ENCODE assay signal across 8 cellular contexts in the genomic region with DNA sequence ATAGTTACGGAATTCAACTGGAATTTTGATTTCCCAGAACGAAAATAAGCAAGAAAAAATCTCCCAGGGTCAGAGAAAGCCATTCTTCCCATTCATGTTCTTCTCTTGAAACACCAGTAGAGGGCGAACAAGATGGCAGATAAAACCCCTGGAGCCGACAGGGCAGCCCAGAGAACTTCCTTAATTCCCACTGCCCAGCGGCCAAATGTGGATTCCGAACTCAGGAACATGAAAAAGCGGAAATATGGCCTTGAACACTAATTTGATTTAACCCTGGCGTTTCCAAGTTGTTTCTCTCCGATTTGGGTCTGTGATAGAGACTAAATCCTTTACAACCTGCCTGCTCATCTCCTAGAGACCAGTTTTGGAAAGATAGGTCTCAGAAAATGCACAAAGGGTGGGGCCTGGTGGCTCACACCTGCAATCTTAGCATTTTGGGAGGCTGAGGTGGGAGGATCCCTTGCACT.
DNase-seq lines count a peak whose midpoint lies in the region; ATAC-seq and TF ChIP-seq lines count a peak whose summit lies in the region.

No MANE protein-coding gene starts in this region.

- ATAC-seq in CD8-positive, alpha-beta T cell = peak; percentile 51
- ATAC-seq in GM19351 (IDR thresholded peaks at IDR 0.05; ENCODE audit: unreplicated experiment) (peak; percentile 82), Panc1 (peak; percentile 89), left ventricle myocardium superior (peak; percentile 87)

- TF ChIP-seq CTCF in CD8-positive, alpha-beta T cell (IDR thresholded peaks at IDR 0.05) = peak; percentile 86
- TF ChIP-seq CTCF in LNCAP (IDR thresholded peaks at IDR 0.05) (peak; percentile 78), Panc1 (IDR thresholded peaks at IDR 0.05) (peak; percentile 79)

- H3K36me3 ChIP-seq in CD8-positive, alpha-beta T cell (ENCODE audit: insufficient read depth, low read length) = no peaks in the 10 kb centered on the region
- no peaks in the 10 kb centered on the region for H3K36me3 ChIP-seq in Panc1 (ENCODE audit: control insufficient read depth, insufficient read depth, low read length)

- BruUV-seq in Panc1 (replicated peaks; lab: Mats Ljungman, UMichigan) = no TSS peak

- H3K27me3 ChIP-seq in CD8-positive, alpha-beta T cell (ENCODE audit: insufficient read depth, low read length) = no peaks in the 10 kb centered on the region
- no peaks in the 10 kb centered on the region for H3K27me3 ChIP-seq in Panc1 (ENCODE audit: control insufficient read depth, insufficient read depth, low read length)

- H3K27me3 Mint-ChIP-seq in CD8-positive, alpha-beta T cell (ENCODE audit: low read depth) = peaks cover 11% of the 10 kb centered on the region

- POLR2A ChIA-PET in CD8-positive, alpha-beta T cell (lab: Charles Lee) = no interaction called here
- POLR2A ChIA-PET in Panc1 (lab: Charles Lee) = no interaction called here

- H3K4me1 ChIP-seq in CD8-positive, alpha-beta T cell (ENCODE audit: insufficient read depth, low read length) = no peaks in the 10 kb centered on the region
- H3K4me1 ChIP-seq in Panc1 (ENCODE audit: control insufficient read depth, insufficient read depth, low read length) = no peaks in the 10 kb centered on the region

- no peak overlapping the region for H3K27ac ChIP-seq in CD8-positive, alpha-beta T cell (ENCODE audit: low read depth, low read length)
- H3K27ac ChIP-seq in Panc1 (ENCODE audit: low read length) = no peak overlapping the region

- CTCF ChIA-PET in CD8-positive, alpha-beta T cell (lab: Charles Lee) = interaction anchor here (1.0 to 1.8 kb wide), 4 partner anchors 9 to 188 kb away, joined by 3 to 5 read pairs (median 3); no protein-coding TSS in a partner anchor
- CTCF ChIA-PET in Panc1 (lab: Charles Lee) = no interaction called here

- in situ Hi-C loops in Panc1 (cut with HindIII; ENCODE audit: low pct_unique_long_range_greater_than_20kb, low sequenced_read_pairs) = no loop called here

- H3K9me3 Mint-ChIP-seq in CD8-positive, alpha-beta T cell = no peaks in the 10 kb centered on the region

- peak overlapping the region; percentile 68 for H3K4me3 Mint-ChIP-seq in CD8-positive, alpha-beta T cell

- H3K4me3 ChIP-seq in CD8-positive, alpha-beta T cell (ENCODE audit: low read depth, low read length) = peak overlapping the region; percentile 46
- H3K4me3 ChIP-seq in Panc1 (ENCODE audit: low read depth in 2 of 2, low read length in 2 of 2) = peak overlapping the region in 1 of 2 experiments; percentile 23; a peak in 2 of 4 replicates

- no peaks in the 10 kb centered on the region for H3K36me3 Mint-ChIP-seq in CD8-positive, alpha-beta T cell

- peaks cover 8% of the 10 kb centered on the region for H3K4me1 Mint-ChIP-seq in CD8-positive, alpha-beta T cell (ENCODE audit: low read depth)

- peak in 5 of 7 experiments; percentile 1 to 55 (median 17) for DNase-seq in CD8-positive, alpha-beta T cell
- DNase-seq in Panc1 (ENCODE audit: low read depth, low spot score) (peak; percentile 17), astrocyte of the hippocampus (ENCODE audit: low read depth, low spot score) (peak; percentile 79), left ventricle myocardium superior (peak; percentile 60), retina (peak; percentile 51), NCI-H128 (lab: John Stamatoyannopoulos, UW; ENCODE audit: unreplicated experiment) (no peak)

- no peaks in the 10 kb centered on the region for H3K9me3 ChIP-seq in CD8-positive, alpha-beta T cell (ENCODE audit: low read length)
- no peaks in the 10 kb centered on the region for H3K9me3 ChIP-seq in Panc1 (ENCODE audit: control insufficient read depth, insufficient read depth, low read depth, low read length)

- H3K27ac Mint-ChIP-seq in CD8-positive, alpha-beta T cell = no peak overlapping the region

- intact Hi-C loops in CD8-positive, alpha-beta T cell (cut with DNase I, micrococcal nuclease) = loop anchor here (2.0 to 10.0 kb wide), 7 partner anchors 100 to 233 kb away; a partner anchor contains a TSS
- intact Hi-C loops in Panc1 (cut with micrococcal nuclease; ENCODE audit: unreplicated experiment) (loop anchor here (10.0 kb wide), 1 partner anchor 93 kb away; no protein-coding TSS in a partner anchor), left ventricle myocardium superior (cut with micrococcal nuclease) (no loop called here)
